Comparison of ENCODE assay signal across 9 cellular contexts in the genomic region with DNA sequence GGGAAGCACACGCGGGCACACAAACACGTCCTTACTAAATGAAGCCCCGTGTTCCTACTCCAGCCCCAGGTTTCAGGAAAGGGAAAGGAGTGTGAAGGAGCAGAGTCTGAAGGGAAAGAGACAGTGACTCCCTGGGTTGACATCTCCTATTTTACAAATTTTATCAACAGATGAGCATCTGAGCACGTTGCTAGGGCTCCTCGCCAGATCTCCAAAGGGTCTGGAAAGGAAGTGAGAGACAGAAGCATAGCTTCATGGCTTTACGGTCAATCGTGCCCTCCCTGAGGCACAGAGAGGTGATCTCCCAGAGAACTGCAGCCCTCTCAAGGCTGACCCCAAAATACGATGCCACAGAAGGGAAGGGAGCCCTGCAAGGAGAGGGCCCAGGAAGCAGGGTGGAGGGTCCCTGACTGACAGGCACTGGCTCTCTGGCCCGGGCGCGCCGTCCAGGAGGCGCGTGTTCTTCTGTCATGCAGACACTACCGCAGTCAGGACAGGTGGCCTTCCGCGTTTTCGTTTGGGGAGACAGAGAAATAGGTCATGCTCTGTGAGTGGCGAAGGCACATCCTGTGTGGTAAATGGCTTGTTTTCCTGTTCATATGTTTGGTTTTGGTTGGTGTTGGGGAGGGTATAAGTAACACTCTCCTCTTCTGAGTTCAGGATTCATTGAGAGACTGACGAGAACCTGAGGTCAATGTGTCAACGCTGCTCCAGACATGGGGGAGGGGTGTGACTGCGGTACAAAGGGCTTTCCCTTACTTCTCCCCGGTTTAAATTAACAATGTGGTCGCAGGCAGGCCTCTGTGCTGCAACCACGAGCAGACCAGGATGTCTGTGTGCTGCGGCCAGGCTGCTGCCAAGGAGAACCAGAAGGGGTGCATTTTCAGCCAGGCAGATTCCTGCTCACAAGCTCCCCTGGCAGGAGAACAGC.
DNase-seq lines count a peak whose midpoint lies in the region; FAIRE-seq lines count a peak whose summit lies in the region.
"Had no signal": no experiment of that assay in that cellular context is flagged by ENCODE, and none has a peak within 500 bp of the region (broad histone marks: within the 10 kb centered on the region; RNA-seq: fewer than 3 reads in every experiment).

No MANE protein-coding gene starts in this region.

- peaks cover 29% of the 10 kb centered on the region for H3K4me1 Mint-ChIP-seq in activated CD4-positive, alpha-beta memory T cell treated with anti-CD3 and anti-CD28 coated beads for 36 hours (ENCODE audit: low read depth)

- CTCF ChIA-PET in activated CD4-positive, alpha-beta memory T cell treated with anti-CD3 and anti-CD28 coated beads for 36 hours (lab: Charles Lee), result no interaction called here

- intact Hi-C loops in activated CD4-positive, alpha-beta memory T cell treated with anti-CD3 and anti-CD28 coated beads for 36 hours (cut with micrococcal nuclease), result loop anchor here (2.0 kb wide), 1 partner anchor 34 kb away; no protein-coding TSS in a partner anchor

- no peaks in the 10 kb centered on the region for H3K36me3 Mint-ChIP-seq in activated CD4-positive, alpha-beta memory T cell treated with anti-CD3 and anti-CD28 coated beads for 36 hours

- POLR2A ChIA-PET in activated CD4-positive, alpha-beta memory T cell treated with anti-CD3 and anti-CD28 coated beads for 36 hours (lab: Charles Lee), result no interaction called here

- no peaks in the 10 kb centered on the region for H3K9me3 Mint-ChIP-seq in activated CD4-positive, alpha-beta memory T cell treated with anti-CD3 and anti-CD28 coated beads for 36 hours

- no peak overlapping the region for H3K27ac Mint-ChIP-seq in activated CD4-positive, alpha-beta memory T cell treated with anti-CD3 and anti-CD28 coated beads for 36 hours

- FAIRE-seq in urothelium cell line (lab: Jason Lieb, UNC), result no peak

- peak overlapping the region; percentile 40 for H3K4me3 Mint-ChIP-seq in activated CD4-positive, alpha-beta memory T cell treated with anti-CD3 and anti-CD28 coated beads for 36 hours

- no peaks in the 10 kb centered on the region for H3K27me3 Mint-ChIP-seq in activated CD4-positive, alpha-beta memory T cell treated with anti-CD3 and anti-CD28 coated beads for 36 hours

- DNase-seq in stimulated activated CD4-positive, alpha-beta T cell treated with anti-CD3 and anti-CD28 coated beads, Interleukin-12 subunit alpha, Interleukin-12 subunit beta, amount 100 ng/mL, for 48 hours (ENCODE audit: low read depth in 2 of 3, low spot score in 1 of 3), result peak; percentile 14 to 31 (median 28)
- DNase-seq in stimulated activated CD4-positive, alpha-beta T cell treated with anti-CD3 and anti-CD28 coated beads, Interleukin-4, amount 100 ng/mL, for 4 hours, result no peak
- DNase-seq in activated CD4-positive, alpha-beta memory T cell treated with anti-CD3 and anti-CD28 coated beads for 36 hours, result peak; percentile 75
- DNase-seq in glomerular visceral epithelial cell (ENCODE audit: extremely low spot score) (peak; percentile 79), urothelium cell line (ENCODE audit: low spot score) (peak; percentile 7), NOMO-1 (lab: John Stamatoyannopoulos, UW; ENCODE audit: unreplicated experiment in 2 of 2) (no peak), T1000 (lab: John Stamatoyannopoulos, UW) (no peak), OCI-M1 (lab: John Stamatoyannopoulos, UW) (no peak)
- DNase-seq: Calu3 had no signal

Comparison
In these comparisons a context has a peak if more than half of its experiments do, and no peak if none do; other contexts are left out.
1. DNase-seq: peak in stimulated activated CD4-positive, alpha-beta T cell treated with anti-CD3 and anti-CD28 coated beads, Interleukin-12 subunit alpha, Interleukin-12 subunit beta, amount 100 ng/mL, for 48 hours (3 of 3), activated CD4-positive, alpha-beta memory T cell treated with anti-CD3 and anti-CD28 coated beads for 36 hours (single experiment), glomerular visceral epithelial cell (single experiment) and urothelium cell line (single experiment); none in stimulated activated CD4-positive, alpha-beta T cell treated with anti-CD3 and anti-CD28 coated beads, Interleukin-4, amount 100 ng/mL, for 4 hours (0 of 2), NOMO-1 (0 of 2), T1000 (single experiment) and OCI-M1 (single experiment).